In the genomic region with DNA sequence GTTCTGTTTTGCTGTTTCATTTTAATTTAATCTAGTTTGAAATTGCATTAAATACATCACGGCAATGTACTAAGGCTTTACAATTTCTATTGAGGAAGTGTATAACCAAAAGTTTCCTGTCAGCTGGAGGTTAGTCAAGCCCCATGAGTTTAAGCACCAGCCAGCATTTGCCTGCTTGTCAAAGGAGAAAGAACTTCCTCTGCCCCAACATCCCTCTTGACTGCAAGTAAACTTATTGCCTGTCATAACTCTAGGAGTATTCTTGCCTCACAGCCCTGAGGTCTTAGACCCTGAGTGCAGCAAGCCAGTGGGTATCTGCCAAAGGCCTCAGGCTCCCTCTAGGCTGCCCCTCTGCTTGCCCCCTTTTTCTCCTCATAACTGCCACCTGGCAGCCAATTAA, we compare ENCODE assay signal across 26 cellular contexts.
DNase-seq lines count a peak whose midpoint lies in the region; ATAC-seq and TF ChIP-seq lines count a peak whose summit lies in the region.
"Had no signal": no experiment of that assay in that cellular context is flagged by ENCODE, and none has a peak within 500 bp of the region (broad histone marks: within the 10 kb centered on the region; RNA-seq: fewer than 3 reads in every experiment).

No MANE protein-coding gene starts in this region.

- H3K27me3 ChIP-seq in gastroesophageal sphincter (no peaks in the 10 kb centered on the region), upper lobe of right lung (no peaks in the 10 kb centered on the region)
- H3K27me3 ChIP-seq: foreskin keratinocyte, spleen, tibial artery had no signal

- no peaks in the 10 kb centered on the region for H3K4me1 ChIP-seq in gastroesophageal sphincter
- no peaks in the 10 kb centered on the region for H3K4me1 ChIP-seq in upper lobe of right lung
- H3K4me1 ChIP-seq: Caco-2, foreskin keratinocyte, tibial artery had no signal

- 14% methylated on average over 1 of the region's 1 CpG; no CpG with 5 or more reads in 1 of the 2 donors for WGBS in gastroesophageal sphincter (ENCODE audit: low coverage in 1 of 2), 2 donors

- H3K9me3 ChIP-seq in gastroesophageal sphincter (no peaks in the 10 kb centered on the region), upper lobe of right lung (no peaks in the 10 kb centered on the region)
- H3K9me3 ChIP-seq: Caco-2, spleen, tibial artery had no signal

- TF ChIP-seq POLR2A in gastroesophageal sphincter (IDR thresholded peaks at IDR 0.05), result no peak

- TF ChIP-seq CTCF in gastroesophageal sphincter (IDR thresholded peaks at IDR 0.05) (no peak), upper lobe of right lung (IDR thresholded peaks at IDR 0.05) (no peak)

- intact Hi-C loops in Right ventricle myocardium superior (cut with DNase I) (no loop called here), cardiac septum (cut with DNase I) (no loop called here), upper lobe of right lung (cut with DNase I) (no loop called here)

- TF ChIP-seq EP300 in gastroesophageal sphincter (IDR thresholded peaks at IDR 0.05), result no peak

- no peaks in the 10 kb centered on the region for H3K36me3 ChIP-seq in gastroesophageal sphincter
- H3K36me3 ChIP-seq in upper lobe of right lung, result no peaks in the 10 kb centered on the region
- H3K36me3 ChIP-seq: spleen, tibial artery had no signal

- H3K4me3 ChIP-seq in gastroesophageal sphincter, result no peak overlapping the region
- H3K4me3 ChIP-seq in upper lobe of right lung, result no peak overlapping the region
- H3K4me3 ChIP-seq: lung, spleen, tibial artery had no signal

- H3K27ac ChIP-seq in gastroesophageal sphincter, result no peak overlapping the region
- no peak overlapping the region for H3K27ac ChIP-seq in upper lobe of right lung
- H3K27ac ChIP-seq: foreskin keratinocyte, tibial artery had no signal

- ATAC-seq in Right ventricle myocardium superior (ENCODE audit: poor library complexity), result peak; percentile 55
- peak; percentile 46 for ATAC-seq in gastroesophageal sphincter
- peak; percentile 85 for ATAC-seq in upper lobe of right lung
- no peak for ATAC-seq in HG02852 (IDR thresholded peaks at IDR 0.05; ENCODE audit: unreplicated experiment)
- no peak for ATAC-seq in HG02884 (IDR thresholded peaks at IDR 0.05; ENCODE audit: unreplicated experiment)
- ATAC-seq: foreskin keratinocyte; stimulated activated naive CD8-positive, alpha-beta T cell treated with anti-CD3 and anti-CD28 coated beads, Interleukin-15, Interleukin-2, amounts not matched to agents 100 U/mL and 50 U/mL, for 24 hours had no signal

- DNase-seq in Right ventricle myocardium superior (no peak), cardiac septum (ENCODE audit: low spot score) (no peak), NOMO-1 treated with DMSO at 0.1 percent for 48 hours (lab: John Stamatoyannopoulos, UW; ENCODE audit: unreplicated experiment) (peak; percentile 97), upper lobe of right lung (no peak), NCI-H1417 (lab: John Stamatoyannopoulos, UW) (no peak)
- DNase-seq: 8988T; activated CD4-positive, alpha-beta T cell treated with anti-CD3 and anti-CD28 coated beads for 1 hour; activated CD8-positive, alpha-beta memory T cell treated with anti-CD3 and anti-CD28 coated beads for 24 hours; activated naive CD4-positive, alpha-beta T cell treated with anti-CD3 and anti-CD28 coated beads for 36 hours; activated T-cell treated with anti-CD3 and anti-CD28 coated beads, Interleukin-2, amount 50 U/mL, for 48 hours; amygdala; Caco-2; DND-41; foreskin keratinocyte; hypothalamus; NCI-H1436 treated with DMSO at 0.1 percent for 48 hours; NCI-H510A; nucleus accumbens; spleen; stimulated activated CD4-positive, alpha-beta T cell treated with anti-CD3 and anti-CD28 coated beads, Interleukin-4, amount 100 ng/mL, for 1 hour; stimulated activated naive CD8-positive, alpha-beta T cell treated with anti-CD3 and anti-CD28 coated beads, Interleukin-15, Interleukin-2, amounts not matched to agents 100 U/mL and 50 U/mL, for 24 hours had no signal

Comparison
In these comparisons a context has a peak if more than half of its experiments do, and no peak if none do; other contexts are left out.
1. ATAC-seq: peak in Right ventricle myocardium superior (single experiment), gastroesophageal sphincter (single experiment) and upper lobe of right lung (single experiment); none in HG02852 (single experiment) and HG02884 (single experiment).